In genomic region chr3:193367868-193368267, GRCh38 we compare ENCODE assay signal across 11 cellular contexts. TPM values are rescaled to one million over a fixed set of nuclear protein-coding genes. Genes with fewer than 3 reads are reported as not detected.
"Had no signal": no experiment of that assay in that cellular context is flagged by ENCODE, and none has a peak within 500 bp of the region (broad histone marks: within the 10 kb centered on the region; RNA-seq: fewer than 3 reads in every experiment).

No MANE protein-coding gene starts in this region.

- H3K27ac ChIP-seq: GM23248 had no signal

- FAIRE-seq: H1, H54 had no signal

- H3K9ac ChIP-seq: GM23248 had no signal

- H3K4me1 ChIP-seq: HAP-1 had no signal

- H3K36me3 ChIP-seq: HAP-1 had no signal

- DNase-seq: GM23248, GOT3, H7, H9, HCEC 1CT, HFFc6 had no signal

- ATAC-seq: GM23338, HCT116 had no signal

- H3K4me3 ChIP-seq: GM23248, GM23338, HAP-1 had no signal

- H3K9me3 ChIP-seq: HAP-1 had no signal

- H3K4me2 ChIP-seq: GM23338 had no signal

- H2AFZ ChIP-seq: GM23248, GM23338 had no signal

RNA-seq across cellular contexts. Expression of gene ATP13A5, which starts 10.7 kb away (rescaled TPM):
- total RNA-seq: GM23248, GM23338, H1, H9, HFFc6 had no signal
- polyA plus RNA-seq: GM23248, GM23338, H1 had no signal
